ENCODE assay signal across 8 cellular contexts in the genomic region with DNA sequence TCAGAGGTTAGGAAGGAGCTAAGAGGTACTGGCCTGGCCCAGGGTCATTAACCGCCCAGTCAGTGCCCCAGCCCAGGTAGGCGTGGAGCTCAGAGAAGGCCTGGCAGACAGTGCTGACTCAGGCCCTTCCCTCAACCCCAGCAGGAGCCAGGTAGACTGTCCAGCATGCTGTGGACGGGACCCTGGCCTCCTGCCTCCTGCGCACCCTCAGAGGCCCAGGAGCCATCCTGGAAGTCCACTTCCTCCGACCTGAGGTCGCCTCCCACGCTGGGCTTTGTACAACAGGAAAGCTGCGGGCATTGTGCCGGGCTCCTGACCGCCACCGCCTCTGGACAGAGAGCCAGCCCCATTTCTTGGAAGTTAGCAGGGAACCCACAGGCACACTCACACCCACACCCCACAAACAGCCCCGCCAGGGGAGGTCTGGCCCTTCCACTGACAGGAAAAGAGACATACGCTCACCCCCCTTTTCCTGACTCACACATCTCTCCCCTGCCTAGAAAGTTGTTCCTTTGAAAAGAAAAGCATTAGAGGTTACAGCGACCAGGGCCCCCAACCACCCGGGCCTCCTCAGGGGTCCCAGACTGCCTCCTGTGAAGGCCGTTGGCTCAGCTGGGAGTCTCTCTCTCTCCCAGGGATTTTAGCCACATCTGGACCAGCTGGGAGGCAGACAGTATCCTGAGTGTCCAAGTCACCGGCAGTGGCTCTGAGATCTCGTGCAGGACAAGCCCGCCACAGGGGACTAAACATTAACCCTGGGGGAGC. TPM values are rescaled to one million over a fixed set of nuclear protein-coding genes. Genes with fewer than 3 reads are reported as not detected.
DNase-seq lines count a peak whose midpoint lies in the region; ATAC-seq and TF ChIP-seq lines count a peak whose summit lies in the region.

No MANE protein-coding gene starts in this region.

- peak overlapping the region; percentile 10 for H3K4me3 Mint-ChIP-seq in activated T-cell treated with anti-CD3 and anti-CD28 coated beads, Interleukin-2, amount 50 U/mL, for 24 hours

- H3K9me3 ChIP-seq in mesodermal cell (ENCODE audit: control insufficient read depth, low read length) = no peaks in the 10 kb centered on the region
- H3K9me3 ChIP-seq in tibial artery = no peaks in the 10 kb centered on the region

- H3K36me3 Mint-ChIP-seq in activated T-cell treated with anti-CD3 and anti-CD28 coated beads, Interleukin-2, amount 50 U/mL, for 24 hours (ENCODE audit: low read depth) = peaks cover 48% of the 10 kb centered on the region

- no peaks in the 10 kb centered on the region for H3K27me3 ChIP-seq in tibial artery

- H3K27me3 Mint-ChIP-seq in activated T-cell treated with anti-CD3 and anti-CD28 coated beads, Interleukin-2, amount 50 U/mL, for 24 hours = no peaks in the 10 kb centered on the region

- H3K4me3 ChIP-seq in mesodermal cell (ENCODE audit: extremely low read depth, insufficient read depth, low read length, poor library complexity, severe bottlenecking) = no peak overlapping the region
- peak overlapping the region in 1 of 2 donors; percentile 8 for H3K4me3 ChIP-seq in tibial artery

- peak overlapping the region; percentile 95 for H3K27ac ChIP-seq in caudate nucleus (ENCODE audit: low read depth, low read length)
- peak overlapping the region; percentile 59 for H3K27ac ChIP-seq in mesodermal cell (ENCODE audit: low read depth, low read length, severe bottlenecking)
- H3K27ac ChIP-seq in tibial artery = peak overlapping the region; percentile 59 to 68

- H3K4me1 Mint-ChIP-seq in activated T-cell treated with anti-CD3 and anti-CD28 coated beads, Interleukin-2, amount 50 U/mL, for 24 hours (ENCODE audit: low read depth) = peaks cover 61% of the 10 kb centered on the region

- 91 to 92% methylated on average over 16 to 19 of the region's 19 CpGs for WGBS in mesodermal cell (ENCODE audit: insufficient coverage in 2 of 2), 2 experiments

- ATAC-seq in GM21526 (IDR thresholded peaks at IDR 0.05; ENCODE audit: low FRiP score, unreplicated experiment) = no peak

- intact Hi-C loops in tibial artery (cut with DNase I; ENCODE audit: low total_unique reads) = no loop called here

- H3K4me1 ChIP-seq in mesodermal cell (ENCODE audit: control insufficient read depth, insufficient read depth, low read length, poor library complexity, severe bottlenecking) = peaks cover 40% of the 10 kb centered on the region
- peaks cover 0 to 59% (median 40%) of the 10 kb centered on the region in 4 donors for H3K4me1 ChIP-seq in tibial artery

- no peak for DNase-seq in activated T-cell treated with anti-CD3 and anti-CD28 coated beads, Interleukin-2, amount 50 U/mL, for 24 hours
- DNase-seq in activated T-cell treated with anti-CD3 and anti-CD28 coated beads for 4 hours (no peak), caudate nucleus (lab: John Stamatoyannopoulos, UW) (peak in 3 of 61 donors; percentile 37 to 76 (median 59)), tibial artery (peak; percentile 66 to 76), ecto neural progenitor cell (ENCODE audit: low spot score) (no peak), NCI-H128 (lab: John Stamatoyannopoulos, UW; ENCODE audit: unreplicated experiment) (no peak)

- H3K9me3 Mint-ChIP-seq in activated T-cell treated with anti-CD3 and anti-CD28 coated beads, Interleukin-2, amount 50 U/mL, for 24 hours = no peaks in the 10 kb centered on the region

- H3K36me3 ChIP-seq in mesodermal cell (ENCODE audit: control insufficient read depth, insufficient read depth, low read length) (peaks cover 58% of the 10 kb centered on the region), tibial artery (peaks cover 19 to 39% (median 32%) of the 10 kb centered on the region in 3 donors)

- peak overlapping the region; percentile 85 for H3K27ac Mint-ChIP-seq in activated T-cell treated with anti-CD3 and anti-CD28 coated beads, Interleukin-2, amount 50 U/mL, for 24 hours

- TF ChIP-seq CTCF in tibial artery (IDR thresholded peaks at IDR 0.05) = no peak

RNA-seq across cellular contexts. Expression of gene RALGDS, which starts 7.7 kb away (rescaled TPM):
- 66.2 TPM for polyA plus RNA-seq in mesodermal cell (2013, experiment 1 of 2)
- 57.5 TPM for polyA plus RNA-seq in mesodermal cell (2013, experiment 2 of 2)

RNA-seq across cellular contexts. Expression of gene GBGT1, which starts 50.4 kb away (rescaled TPM):
- 16.3 TPM for polyA plus RNA-seq in mesodermal cell (2013, experiment 1 of 2)
- polyA plus RNA-seq in mesodermal cell (2013, experiment 2 of 2) = 10.2 TPM

RNA-seq across cellular contexts. Expression of gene CEL, which starts 51.6 kb away (rescaled TPM):
- polyA plus RNA-seq in mesodermal cell (2013, experiment 1 of 2) = 2.2 TPM
- 1.8 TPM for polyA plus RNA-seq in mesodermal cell (2013, experiment 2 of 2)

Comparison
In these comparisons a context has a peak if more than half of its experiments do, and no peak if none do; other contexts are left out.
1. DNase-seq: peak in tibial artery (2 of 2); none in activated T-cell treated with anti-CD3 and anti-CD28 coated beads, Interleukin-2, amount 50 U/mL, for 24 hours (single experiment), activated T-cell treated with anti-CD3 and anti-CD28 coated beads for 4 hours (single experiment), ecto neural progenitor cell (single experiment) and NCI-H128 (single experiment).
2. Peak in every context shown above with its lines, with median percentiles within 50 percentile points of each other: H3K27ac ChIP-seq.